In genomic region chr17:996554-997344, GRCh38 we compare ENCODE assay signal across 1 cellular context.
TF ChIP-seq lines count a peak whose summit lies in the region.

Gene TIMM22, plus strand, starts transcription at chr17:997129. Its CDS starts 14 bp downstream, at chr17:997143.

TF ChIP-seq in HepG2, 621 proteins besides CTCF, POLR2A, EP300 and RAD21 (continued from another document and continues in another):
- TF ChIP-seq TFDP1 (CRISPR knock-in tag; IDR thresholded peaks at IDR 0.05; ENCODE audit: borderline replicate concordance) (peak; percentile 95), ZNF160 (CRISPR knock-in tag; IDR thresholded peaks at IDR 0.05) (peak; percentile 30; the same call in 1 of the 2 replicates), PREB (CRISPR knock-in tag; IDR thresholded peaks at IDR 0.05) (no peak), KDM3A (CRISPR knock-in tag; IDR thresholded peaks at IDR 0.05; ENCODE audit: low read depth) (peak; percentile 83), SMC3 (IDR thresholded peaks at IDR 0.05; ENCODE audit: low read length) (peak; percentile 45; the same call in 1 of the 2 replicates), NFIC (IDR thresholded peaks at IDR 0.05; ENCODE audit: low read length) (no peak), MED13 (CRISPR knock-in tag; IDR thresholded peaks at IDR 0.05) (no peak), ZNF83 (CRISPR knock-in tag; IDR thresholded peaks at IDR 0.05; ENCODE audit: borderline replicate concordance) (no peak; the same call in 1 of the 2 replicates), JUN (CRISPR knock-in tag; IDR thresholded peaks at IDR 0.05) (peak; percentile 56; the same call in 1 of the 2 replicates), KDM5B (CRISPR knock-in tag; IDR thresholded peaks at IDR 0.05; ENCODE audit: borderline replicate concordance) (peak; percentile 78), ZNF570 (CRISPR knock-in tag; IDR thresholded peaks at IDR 0.05; ENCODE audit: borderline replicate concordance) (0 out of 2 replicates have a peak, but pooled peaks have one; percentile 49), ZNF724P (CRISPR knock-in tag; IDR thresholded peaks at IDR 0.05; ENCODE audit: borderline replicate concordance) (no peak), MTF1 (CRISPR knock-in tag; IDR thresholded peaks at IDR 0.05) (no peak), POGZ (CRISPR knock-in tag; IDR thresholded peaks at IDR 0.05) (peak; percentile 86), SMARCE1 (IDR thresholded peaks at IDR 0.05; ENCODE audit: borderline replicate concordance) (no peak), ZBTB40 (IDR thresholded peaks at IDR 0.05) (no peak), ZBTB40 (CRISPR knock-in tag; IDR thresholded peaks at IDR 0.05) (peak; percentile 83; the same call in 1 of the 2 replicates), TFAP4 (IDR thresholded peaks at IDR 0.05; ENCODE audit: borderline replicate concordance, low read depth) (peak; percentile 39; the same call in 1 of the 2 replicates), SKI (IDR thresholded peaks at IDR 0.05; ENCODE audit: partially characterized antibody) (peak; percentile 35), GZF1 (CRISPR knock-in tag; IDR thresholded peaks at IDR 0.05) (peak; percentile 31), PPARG (CRISPR knock-in tag; conservative IDR thresholded peaks at IDR 0.05) (no peak; the same call in 1 of the 2 replicates), ZNF333 (CRISPR knock-in tag; IDR thresholded peaks at IDR 0.05; ENCODE audit: borderline replicate concordance) (peak; percentile 43; the same call in 1 of the 2 replicates), HOMEZ (CRISPR knock-in tag; IDR thresholded peaks at IDR 0.05; ENCODE audit: low read depth) (no peak; the same call in 1 of the 2 replicates), ZNF646 (CRISPR knock-in tag; IDR thresholded peaks at IDR 0.05) (no peak)
- TF ChIP-seq, protein P1, sequence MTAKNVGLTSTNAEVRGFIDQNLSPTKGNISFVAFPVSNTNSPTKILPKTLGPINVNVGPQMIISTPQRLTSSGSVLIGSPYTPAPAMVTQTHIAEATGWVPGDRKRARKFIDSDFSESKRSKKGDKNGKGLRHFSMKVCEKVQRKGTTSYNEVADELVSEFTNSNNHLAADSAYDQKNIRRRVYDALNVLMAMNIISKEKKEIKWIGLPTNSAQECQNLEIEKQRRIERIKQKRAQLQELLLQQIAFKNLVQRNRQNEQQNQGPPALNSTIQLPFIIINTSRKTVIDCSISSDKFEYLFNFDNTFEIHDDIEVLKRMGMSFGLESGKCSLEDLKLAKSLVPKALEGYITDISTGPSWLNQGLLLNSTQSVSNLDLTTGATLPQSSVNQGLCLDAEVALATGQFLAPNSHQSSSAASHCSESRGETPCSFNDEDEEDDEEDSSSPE (CRISPR knock-in tag; IDR thresholded peaks at IDR 0.05), result peak; percentile 94
- TF ChIP-seq, protein P2, sequence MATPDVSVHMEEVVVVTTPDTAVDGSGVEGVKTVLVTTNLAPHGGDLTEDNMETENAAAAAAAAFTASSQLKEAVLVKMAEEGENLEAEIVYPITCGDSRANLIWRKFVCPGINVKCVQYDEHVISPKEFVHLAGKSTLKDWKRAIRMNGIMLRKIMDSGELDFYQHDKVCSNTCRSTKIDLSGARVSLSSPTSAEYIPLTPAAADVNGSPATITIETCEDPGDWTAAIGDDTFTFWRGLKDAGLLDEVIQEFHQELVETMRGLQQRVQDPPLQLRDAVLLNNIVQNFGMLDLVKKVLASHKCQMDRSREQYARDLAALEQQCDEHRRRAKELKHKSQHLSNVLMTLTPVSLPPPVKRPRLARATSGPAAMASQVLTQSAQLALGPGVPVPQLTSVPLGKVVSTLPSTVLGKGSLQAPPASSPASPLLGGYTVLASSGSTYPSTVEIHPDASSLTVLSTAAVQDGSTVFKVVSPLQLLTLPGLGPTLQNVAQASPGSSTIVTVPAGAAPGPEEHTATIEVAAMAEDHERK (CRISPR knock-in tag; IDR thresholded peaks at IDR 0.05; ENCODE audit: low read depth), result peak; percentile 79; the same call in 1 of the 2 replicates
- TF ChIP-seq, protein P3, sequence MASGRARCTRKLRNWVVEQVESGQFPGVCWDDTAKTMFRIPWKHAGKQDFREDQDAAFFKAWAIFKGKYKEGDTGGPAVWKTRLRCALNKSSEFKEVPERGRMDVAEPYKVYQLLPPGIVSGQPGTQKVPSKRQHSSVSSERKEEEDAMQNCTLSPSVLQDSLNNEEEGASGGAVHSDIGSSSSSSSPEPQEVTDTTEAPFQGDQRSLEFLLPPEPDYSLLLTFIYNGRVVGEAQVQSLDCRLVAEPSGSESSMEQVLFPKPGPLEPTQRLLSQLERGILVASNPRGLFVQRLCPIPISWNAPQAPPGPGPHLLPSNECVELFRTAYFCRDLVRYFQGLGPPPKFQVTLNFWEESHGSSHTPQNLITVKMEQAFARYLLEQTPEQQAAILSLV (CRISPR knock-in tag; IDR thresholded peaks at IDR 0.05; ENCODE audit: borderline replicate concordance), result peak; percentile 89; the same call in 1 of the 2 replicates
